8 cellular contexts compared by ENCODE assay signal in the genomic region with DNA sequence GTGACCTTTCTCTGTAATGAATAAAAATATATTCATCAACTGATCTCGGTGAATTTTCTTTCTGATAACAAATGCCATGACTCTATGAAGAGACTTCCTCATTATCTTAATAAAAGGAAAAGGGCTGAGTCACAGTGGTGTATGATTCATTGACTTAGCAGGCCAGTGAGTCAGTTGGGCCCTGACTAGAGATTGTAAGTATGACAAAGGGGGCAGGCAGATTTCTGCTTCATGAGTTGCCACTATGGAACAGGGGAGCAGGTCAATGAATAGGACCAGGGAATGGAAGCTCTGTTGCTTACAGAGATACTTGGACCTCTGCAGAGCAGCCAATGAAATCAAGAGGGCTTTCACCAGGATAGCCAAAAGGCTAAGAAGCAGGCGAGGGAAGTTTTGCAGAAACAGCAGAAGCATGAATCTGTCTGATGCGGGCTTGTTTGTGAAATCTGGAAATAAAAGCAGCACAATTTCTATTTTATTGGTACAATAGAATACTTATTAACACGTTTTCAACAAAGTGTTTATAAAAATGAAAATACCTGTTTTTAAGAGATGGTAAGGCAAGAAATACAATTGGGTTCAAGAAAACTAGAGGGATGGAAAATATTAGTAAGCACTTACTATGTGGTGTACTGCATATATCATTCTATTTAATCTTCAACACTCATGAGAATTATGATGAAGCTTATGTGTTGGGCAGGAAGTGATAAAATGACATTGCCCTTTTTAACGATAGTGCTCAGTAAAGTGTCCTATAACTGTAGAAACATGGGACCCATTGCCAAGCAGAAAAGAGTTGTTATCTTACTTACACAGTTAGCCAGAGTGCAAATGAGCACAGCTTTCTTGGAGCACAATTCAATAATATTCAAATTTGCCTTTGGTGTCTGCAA.
A peak's percentile ranks its signal among the peaks of the same experiment; 100 is the strongest.
DNase-seq lines count a peak whose midpoint lies in the region; ATAC-seq and TF ChIP-seq lines count a peak whose summit lies in the region.

No MANE protein-coding gene starts in this region.

- peaks cover 2% of the 10 kb centered on the region for H3K9me3 Mint-ChIP-seq in activated CD4-positive, alpha-beta T cell treated with anti-CD3 and anti-CD28 coated beads for 36 hours (ENCODE audit: low read depth)
- H3K9me3 Mint-ChIP-seq in progenitor cell of endocrine pancreas (ENCODE audit: low read depth), result peaks cover 2% of the 10 kb centered on the region

- H3K9me2 ChIP-seq in PC-3 (replicated peaks; ENCODE audit: low read length), result no peaks in the 10 kb centered on the region

- POLR2A ChIA-PET in activated CD4-positive, alpha-beta T cell treated with anti-CD3 and anti-CD28 coated beads for 36 hours (lab: Charles Lee), result no interaction called here
- POLR2A ChIA-PET in PC-3 (lab: Charles Lee; ENCODE audit: unreplicated experiment), result no interaction called here

- H2AFZ ChIP-seq in PC-3 (ENCODE audit: low read length), result no peak overlapping the region

- H3K27ac ChIP-seq in PC-3 (ENCODE audit: low read length), result 0 out of 2 replicates have a peak overlapping the region, but pooled peaks have one; percentile 28

- no peaks in the 10 kb centered on the region for H4K20me1 ChIP-seq in PC-3 (ENCODE audit: low read length)

- DNase-seq in activated CD4-positive, alpha-beta T cell treated with anti-CD3 and anti-CD28 coated beads for 36 hours, result peak; percentile 51
- no peak for DNase-seq in activated CD4-positive, alpha-beta T cell treated with anti-CD3 and anti-CD28 coated beads, Interleukin-2, amount 50 U/mL, for 4 hours
- DNase-seq in PC-3 (peak; percentile 94), erythroblast (lab: John Stamatoyannopoulos, UW) (peak; percentile 85), progenitor cell of endocrine pancreas (ENCODE audit: low spot score, unreplicated experiment) (no peak)

- H3K27me3 Mint-ChIP-seq in activated CD4-positive, alpha-beta T cell treated with anti-CD3 and anti-CD28 coated beads for 36 hours, result peaks cover 16% of the 10 kb centered on the region
- peaks cover 7% of the 10 kb centered on the region for H3K27me3 Mint-ChIP-seq in progenitor cell of endocrine pancreas

- peaks cover 19% of the 10 kb centered on the region for H3K4me1 Mint-ChIP-seq in activated CD4-positive, alpha-beta T cell treated with anti-CD3 and anti-CD28 coated beads for 36 hours
- peaks cover 3% of the 10 kb centered on the region for H3K4me1 Mint-ChIP-seq in progenitor cell of endocrine pancreas (ENCODE audit: low read depth)

- H3K79me2 ChIP-seq in PC-3 (ENCODE audit: low read length), result no peaks in the 10 kb centered on the region

- H3K27me3 ChIP-seq in PC-3 (ENCODE audit: low read length) (peaks cover 13% of the 10 kb centered on the region), skeletal muscle satellite cell (ENCODE audit: control insufficient read depth, insufficient read depth, low read length) (no peaks in the 10 kb centered on the region)

- H3K9ac ChIP-seq in PC-3 (ENCODE audit: low read length), result no peak overlapping the region
- H3K9ac ChIP-seq in skeletal muscle satellite cell (ENCODE audit: low read depth, low read length), result no peak overlapping the region

- intact Hi-C loops in activated CD4-positive, alpha-beta T cell treated with anti-CD3 and anti-CD28 coated beads for 36 hours (cut with DNase I, micrococcal nuclease), result no loop called here
- intact Hi-C loops in PC-3 (cut with micrococcal nuclease), result loop anchor here (2.0 kb wide), 1 partner anchor 47 kb away; no protein-coding TSS in a partner anchor

- peak overlapping the region; percentile 26 for H3K27ac Mint-ChIP-seq in activated CD4-positive, alpha-beta T cell treated with anti-CD3 and anti-CD28 coated beads for 36 hours
- no peak overlapping the region for H3K27ac Mint-ChIP-seq in progenitor cell of endocrine pancreas

- peak; percentile 32 for TF ChIP-seq POLR2A in erythroblast (IDR thresholded peaks at IDR 0.05; ENCODE audit: low read length)

- H3K36me3 Mint-ChIP-seq in activated CD4-positive, alpha-beta T cell treated with anti-CD3 and anti-CD28 coated beads for 36 hours (ENCODE audit: low read depth), result no peaks in the 10 kb centered on the region
- H3K36me3 Mint-ChIP-seq in progenitor cell of endocrine pancreas (ENCODE audit: insufficient read depth), result no peaks in the 10 kb centered on the region

- H3K36me3 ChIP-seq in PC-3 (ENCODE audit: low read depth, low read length), result no peaks in the 10 kb centered on the region
- no peaks in the 10 kb centered on the region for H3K36me3 ChIP-seq in skeletal muscle satellite cell (ENCODE audit: insufficient read depth, low read length)

- no peaks in the 10 kb centered on the region for H3F3A ChIP-seq in PC-3 (ENCODE audit: low read length, unreplicated experiment)

- no peak overlapping the region for H3K4me3 Mint-ChIP-seq in activated CD4-positive, alpha-beta T cell treated with anti-CD3 and anti-CD28 coated beads for 36 hours
- no peak overlapping the region for H3K4me3 Mint-ChIP-seq in progenitor cell of endocrine pancreas (ENCODE audit: low read depth)

- CTCF ChIA-PET in activated CD4-positive, alpha-beta T cell treated with anti-CD3 and anti-CD28 coated beads for 36 hours (lab: Charles Lee), result interaction anchor here (0.9 to 1.9 kb wide), 3 partner anchors 15 to 97 kb away, joined by 3 to 5 read pairs (median 3); no protein-coding TSS in a partner anchor
- CTCF ChIA-PET in PC-3 (lab: Charles Lee), result no interaction called here

- H3K9me3 ChIP-seq in PC-3 (ENCODE audit: low read length), result no peaks in the 10 kb centered on the region; the same call in 1 of the 2 replicates
- no peaks in the 10 kb centered on the region for H3K9me3 ChIP-seq in skeletal muscle satellite cell (replicated peaks; ENCODE audit: low read length)

- H3K4me2 ChIP-seq in PC-3 (ENCODE audit: low read length) (peak overlapping the region; percentile 55), skeletal muscle satellite cell (ENCODE audit: low read length) (peak overlapping the region; percentile 53)

- ATAC-seq in activated CD4-positive, alpha-beta T cell treated with anti-CD3 and anti-CD28 coated beads for 36 hours, result peak; percentile 86
- ATAC-seq in PC-3 (peak; percentile 90), GM19455 (IDR thresholded peaks at IDR 0.05; ENCODE audit: unreplicated experiment) (no peak), GM18907 (IDR thresholded peaks at IDR 0.05; ENCODE audit: unreplicated experiment) (no peak)

- H3K4me1 ChIP-seq in PC-3 (ENCODE audit: insufficient read depth, low read length), result peaks cover 12% of the 10 kb centered on the region
- peaks cover 26% of the 10 kb centered on the region for H3K4me1 ChIP-seq in skeletal muscle satellite cell (ENCODE audit: control insufficient read depth, insufficient read depth, low read length)

- no TSS peak for BruUV-seq in PC-3 (replicated peaks; lab: Mats Ljungman, UMichigan)

- TF ChIP-seq CTCF in PC-3 (conservative IDR thresholded peaks at IDR 0.05; ENCODE audit: low read depth, low read length), result no peak
- no peak for TF ChIP-seq CTCF in progenitor cell of endocrine pancreas (IDR thresholded peaks at IDR 0.05; ENCODE audit: unreplicated experiment)

- no peak overlapping the region for H3K4me3 ChIP-seq in PC-3 (ENCODE audit: low read length)
- no peak overlapping the region for H3K4me3 ChIP-seq in skeletal muscle satellite cell (ENCODE audit: low read length)

Comparison
In these comparisons a context has a peak if more than half of its experiments do, and no peak if none do; other contexts are left out.
1. DNase-seq: peak in activated CD4-positive, alpha-beta T cell treated with anti-CD3 and anti-CD28 coated beads for 36 hours (single experiment), PC-3 (single experiment) and erythroblast (2 of 2); none in activated CD4-positive, alpha-beta T cell treated with anti-CD3 and anti-CD28 coated beads, Interleukin-2, amount 50 U/mL, for 4 hours (0 of 2) and progenitor cell of endocrine pancreas (single experiment).
2. ATAC-seq: peak in activated CD4-positive, alpha-beta T cell treated with anti-CD3 and anti-CD28 coated beads for 36 hours (single experiment) and PC-3 (single experiment); none in GM19455 (single experiment) and GM18907 (single experiment).